ENCODE assay signal across 8 cellular contexts in the genomic region with DNA sequence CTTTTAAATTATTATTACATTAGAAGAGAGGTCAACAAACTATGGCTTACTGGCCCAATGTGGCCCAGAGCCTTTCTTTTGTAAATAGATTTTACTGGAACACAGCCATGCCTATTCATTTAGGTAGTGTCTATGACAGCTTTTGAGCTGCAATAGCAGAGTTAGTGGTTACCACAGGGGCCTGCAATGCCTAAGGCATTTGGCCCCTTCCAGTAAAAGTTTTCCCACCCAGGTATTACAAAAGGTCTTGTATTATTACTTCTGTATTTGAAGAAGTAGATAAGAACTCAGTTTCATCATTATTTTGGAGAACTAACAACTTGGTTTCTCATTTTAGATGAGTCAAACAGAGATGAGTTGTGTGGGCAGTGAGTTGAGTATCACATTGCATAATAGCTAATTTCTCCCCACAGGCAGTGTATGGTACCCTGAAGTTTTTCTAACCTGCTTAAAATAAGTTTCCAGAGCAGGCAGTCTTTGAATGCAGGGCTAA. TPM values are rescaled to one million over a fixed set of nuclear protein-coding genes. Genes with fewer than 3 reads are reported as not detected.
DNase-seq lines count a peak whose midpoint lies in the region; ATAC-seq, FAIRE-seq and TF ChIP-seq lines count a peak whose summit lies in the region.

No MANE protein-coding gene starts in this region.

- H3K9me3 ChIP-seq in small intestine (ENCODE audit: control insufficient read depth, low read depth): no peaks in the 10 kb centered on the region

- H3K9me3 Mint-ChIP-seq in activated naive CD4-positive, alpha-beta T cell treated with anti-CD3 and anti-CD28 coated beads, Interleukin-2, amount 50 U/mL, for 72 hours: no peaks in the 10 kb centered on the region
- H3K9me3 Mint-ChIP-seq in stimulated activated effector memory CD8-positive, alpha-beta T cell treated with anti-CD3 and anti-CD28 coated beads, Interleukin-12 subunit alpha, Interleukin-12 subunit beta, amount 100 ng/mL, for 72 hours: no peaks in the 10 kb centered on the region

- peaks cover 64% of the 10 kb centered on the region for H3K4me1 Mint-ChIP-seq in stimulated activated effector memory CD8-positive, alpha-beta T cell treated with anti-CD3 and anti-CD28 coated beads, Interleukin-12 subunit alpha, Interleukin-12 subunit beta, amount 100 ng/mL, for 72 hours

- no peak for TF ChIP-seq CTCF in 22Rv1 (IDR thresholded peaks at IDR 0.05)

- DNase-seq in activated naive CD4-positive, alpha-beta T cell treated with anti-CD3 and anti-CD28 coated beads, Interleukin-2, amount 50 U/mL, for 72 hours (ENCODE audit: low spot score in 2 of 2): no peak
- DNase-seq in stimulated activated effector memory CD8-positive, alpha-beta T cell treated with anti-CD3 and anti-CD28 coated beads, Interleukin-12 subunit alpha, Interleukin-12 subunit beta, amount 100 ng/mL, for 72 hours (ENCODE audit: low spot score in 2 of 2): peak in 1 of 2 donors; percentile 7
- no peak for DNase-seq in small intestine
- DNase-seq in RKO (ENCODE audit: low spot score): no peak
- DNase-seq in NCI-H2171 treated with DMSO at 0.1 percent for 48 hours (lab: John Stamatoyannopoulos, UW): no peak

- H3K27ac Mint-ChIP-seq in activated naive CD4-positive, alpha-beta T cell treated with anti-CD3 and anti-CD28 coated beads, Interleukin-2, amount 50 U/mL, for 72 hours: peak overlapping the region; percentile 50 to 84
- H3K27ac Mint-ChIP-seq in stimulated activated effector memory CD8-positive, alpha-beta T cell treated with anti-CD3 and anti-CD28 coated beads, Interleukin-12 subunit alpha, Interleukin-12 subunit beta, amount 100 ng/mL, for 72 hours: peak overlapping the region; percentile 72

- FAIRE-seq in small intestine (lab: Jason Lieb, UNC): no peak

- no peak overlapping the region for H3K4me3 ChIP-seq in small intestine (ENCODE audit: low read depth in 1 of 2, low read length in 2 of 2)

- peaks cover 2 to 4% of the 10 kb centered on the region in 2 donors for H3K4me1 ChIP-seq in small intestine (ENCODE audit: control insufficient read depth in 2 of 2, insufficient read depth in 1 of 2, low read depth in 1 of 2, low read length in 1 of 2)

- H3K27me3 ChIP-seq in small intestine (ENCODE audit: control insufficient read depth in 2 of 2, insufficient read depth in 2 of 2, low read length in 2 of 2): no peaks in the 10 kb centered on the region

- peak overlapping the region; percentile 29 for H3K4me3 Mint-ChIP-seq in stimulated activated effector memory CD8-positive, alpha-beta T cell treated with anti-CD3 and anti-CD28 coated beads, Interleukin-12 subunit alpha, Interleukin-12 subunit beta, amount 100 ng/mL, for 72 hours

- H3K36me3 ChIP-seq in small intestine (ENCODE audit: control insufficient read depth in 2 of 2, insufficient read depth in 2 of 2, low read length in 2 of 2): peaks cover 8 to 17% of the 10 kb centered on the region in 2 donors

- ATAC-seq in GM19023 (IDR thresholded peaks at IDR 0.05; ENCODE audit: unreplicated experiment) (peak; percentile 96), HG03108 (IDR thresholded peaks at IDR 0.05; ENCODE audit: unreplicated experiment) (peak; percentile 94)
- ATAC-seq in activated naive CD4-positive, alpha-beta T cell treated with anti-CD3 and anti-CD28 coated beads, Interleukin-2, amount 50 U/mL, for 72 hours: peak; percentile 84 to 87
- ATAC-seq in stimulated activated effector memory CD8-positive, alpha-beta T cell treated with anti-CD3 and anti-CD28 coated beads, Interleukin-12 subunit alpha, Interleukin-12 subunit beta, amount 100 ng/mL, for 72 hours: peak; percentile 86

- H3K36me3 Mint-ChIP-seq in activated naive CD4-positive, alpha-beta T cell treated with anti-CD3 and anti-CD28 coated beads, Interleukin-2, amount 50 U/mL, for 72 hours: peaks cover 33 to 49% of the 10 kb centered on the region in 2 donors
- peaks cover 100% of the 10 kb centered on the region for H3K36me3 Mint-ChIP-seq in stimulated activated effector memory CD8-positive, alpha-beta T cell treated with anti-CD3 and anti-CD28 coated beads, Interleukin-12 subunit alpha, Interleukin-12 subunit beta, amount 100 ng/mL, for 72 hours

- H3K27ac ChIP-seq in 22Rv1 (peak overlapping the region; percentile 89), small intestine (ENCODE audit: low read depth in 1 of 2, low read length in 1 of 2) (peak overlapping the region in 1 of 2 donors; percentile 27)

RNA-seq across cellular contexts. Expression of gene MTRR, which starts 9.5 kb away (rescaled TPM):
- total RNA-seq in activated naive CD4-positive, alpha-beta T cell treated with anti-CD3 and anti-CD28 coated beads, Interleukin-2, amount 50 U/mL, for 72 hours: 10 to 100 TPM; 24.5 to 42.9 TPM
- 10 to 100 TPM; 14.1 to 21.8 (median 16.3) TPM for polyA plus RNA-seq in small intestine

RNA-seq across cellular contexts. Expression of gene FASTKD3, which starts 9.6 kb away (rescaled TPM):
- total RNA-seq in activated naive CD4-positive, alpha-beta T cell treated with anti-CD3 and anti-CD28 coated beads, Interleukin-2, amount 50 U/mL, for 72 hours: 1 to 10 TPM; 5.3 to 8.3 TPM
- polyA plus RNA-seq in small intestine: 10 to 100 TPM; 11.7 to 28.9 (median 16.8) TPM

RNA-seq across cellular contexts. Expression of gene CFAP90, which starts 27.5 kb away (rescaled TPM):
- not detected for total RNA-seq in activated naive CD4-positive, alpha-beta T cell treated with anti-CD3 and anti-CD28 coated beads, Interleukin-2, amount 50 U/mL, for 72 hours
- under 1 TPM in 1 of 3 donors, not detected in 2; 0.16 TPM for polyA plus RNA-seq in small intestine
